Comparison of ENCODE assay signal across 8 cellular contexts in the genomic region with DNA sequence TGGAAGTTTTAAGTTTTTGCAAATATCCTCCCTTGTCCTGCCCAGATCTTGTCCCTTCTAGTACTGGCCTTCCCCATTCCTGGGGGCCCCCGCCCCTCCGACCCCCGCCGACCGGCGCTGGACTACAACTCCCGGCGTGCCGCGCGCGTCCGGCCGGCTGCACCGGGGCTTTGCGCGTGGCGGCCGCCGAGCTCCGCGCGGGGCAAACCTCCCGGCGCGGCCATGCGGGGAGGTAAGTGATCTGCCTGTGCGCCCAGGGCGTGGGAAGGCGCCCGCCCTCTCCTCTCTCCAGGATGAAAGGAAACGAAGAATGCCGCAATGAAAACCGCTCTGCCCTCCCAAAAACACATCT. TPM values are rescaled to one million over a fixed set of nuclear protein-coding genes. Genes with fewer than 3 reads are reported as not detected.
DNase-seq lines count a peak whose midpoint lies in the region; ATAC-seq and TF ChIP-seq lines count a peak whose summit lies in the region.

No MANE protein-coding gene starts in this region.

- no peak overlapping the region for H4K91ac ChIP-seq in neuronal stem cell (ENCODE audit: low read depth, low read length, poor library complexity)

- peak overlapping the region; percentile 35 for H2BK5ac ChIP-seq in neuronal stem cell (ENCODE audit: low read length)

- H3K27me3 Mint-ChIP-seq in activated naive CD4-positive, alpha-beta T cell treated with anti-CD3 and anti-CD28 coated beads, Interleukin-2, amount 10 ng/mL, durations not matched to agents 7 days and 5 days: peaks cover 15% of the 10 kb centered on the region

- H3K4me1 Mint-ChIP-seq in activated naive CD4-positive, alpha-beta T cell treated with anti-CD3 and anti-CD28 coated beads, Interleukin-2, amount 10 ng/mL, durations not matched to agents 7 days and 5 days: peaks cover 48% of the 10 kb centered on the region

- peak overlapping the region; percentile 85 for H3K9ac ChIP-seq in neuronal stem cell (ENCODE audit: low read depth, low read length, poor library complexity)

- no peak overlapping the region for H2BK12ac ChIP-seq in neuronal stem cell (ENCODE audit: low read length)

- no peak overlapping the region for H2AK5ac ChIP-seq in neuronal stem cell (ENCODE audit: low read depth, low read length)

- H3K4me3 ChIP-seq in neuronal stem cell (ENCODE audit: low read length in 2 of 2) (peak overlapping the region; percentile 90 to 99), uterus (peak overlapping the region; percentile 64 to 73)

- H3K27ac Mint-ChIP-seq in activated naive CD4-positive, alpha-beta T cell treated with anti-CD3 and anti-CD28 coated beads, Interleukin-2, amount 10 ng/mL, durations not matched to agents 7 days and 5 days: peak overlapping the region; percentile 50

- H2BK15ac ChIP-seq in neuronal stem cell (ENCODE audit: low read length): no peak overlapping the region

- H3K18ac ChIP-seq in neuronal stem cell (ENCODE audit: low read length): peak overlapping the region; percentile 48

- peak overlapping the region; percentile 100 for H2AFZ ChIP-seq in neuronal stem cell (ENCODE audit: low read length)

- H4K8ac ChIP-seq in neuronal stem cell (ENCODE audit: low read depth, low read length): no peak overlapping the region

- no CpG with 5 or more reads among the region's 34 CpGs for WGBS in neuronal stem cell (ENCODE audit: extremely low coverage in 2 of 2, insufficient read length in 2 of 2, insufficient replicate concordance in 1 of 2), 2 donors

- no peaks in the 10 kb centered on the region for H3K9me3 Mint-ChIP-seq in activated naive CD4-positive, alpha-beta T cell treated with anti-CD3 and anti-CD28 coated beads, Interleukin-2, amount 10 ng/mL, durations not matched to agents 7 days and 5 days

- no peak overlapping the region for H2BK120ac ChIP-seq in neuronal stem cell (ENCODE audit: low read depth, low read length)

- peaks cover 12 to 26% of the 10 kb centered on the region in 2 donors for H3K4me1 ChIP-seq in neuronal stem cell (ENCODE audit: control insufficient read depth in 2 of 2, insufficient read depth in 1 of 2, low read depth in 1 of 2, low read length in 2 of 2)
- no peaks in the 10 kb centered on the region for H3K4me1 ChIP-seq in uterus

- no peaks in the 10 kb centered on the region for H3K27me3 ChIP-seq in neuronal stem cell (ENCODE audit: control insufficient read depth in 3 of 3, insufficient read depth in 3 of 3, low read depth in 1 of 3, low read length in 3 of 3)
- no peaks in the 10 kb centered on the region for H3K27me3 ChIP-seq in uterus

- H3K36me3 ChIP-seq in neuronal stem cell (replicated peaks in 1 of 2; ENCODE audit: control insufficient read depth in 2 of 2, insufficient read depth in 2 of 2, low read length in 2 of 2) (no peaks in the 10 kb centered on the region), uterus (no peaks in the 10 kb centered on the region)

- CTCF ChIA-PET in RWPE1 (lab: Yijun Ruan, JAX): interaction anchor here (0.5 kb wide), 1 partner anchor 960 kb away, joined by 3 read pairs; no protein-coding TSS in a partner anchor
- CTCF ChIA-PET in activated naive CD4-positive, alpha-beta T cell treated with anti-CD3 and anti-CD28 coated beads, Interleukin-2, amount 10 ng/mL, durations not matched to agents 7 days and 5 days (lab: Charles Lee): interaction anchor here (0.8 kb wide), 1 partner anchor 135 kb away, joined by 3 read pairs; no protein-coding TSS in a partner anchor

- intact Hi-C loops in uterus (cut with DNase I; ENCODE audit: low total_unique reads): no loop called here

- no peak overlapping the region for H3K23ac ChIP-seq in neuronal stem cell (ENCODE audit: low read depth, low read length, poor library complexity)

- POLR2A ChIA-PET in RWPE1 (lab: Yijun Ruan, JAX; ENCODE audit: low non-redundant PET): no interaction called here

- H3K4me2 ChIP-seq in neuronal stem cell (ENCODE audit: insufficient read depth, low read length, poor library complexity, severe bottlenecking): peak overlapping the region; percentile 69

- H3K36me3 Mint-ChIP-seq in activated naive CD4-positive, alpha-beta T cell treated with anti-CD3 and anti-CD28 coated beads, Interleukin-2, amount 10 ng/mL, durations not matched to agents 7 days and 5 days: no peaks in the 10 kb centered on the region

- peak; percentile 43 for DNase-seq in COR-L47 (lab: John Stamatoyannopoulos, UW)
- DNase-seq in GM19238 (ENCODE audit: insufficient read length, low spot score): peak; percentile 39
- DNase-seq in RWPE1 (ENCODE audit: low spot score): peak; percentile 45
- DNase-seq in activated naive CD4-positive, alpha-beta T cell treated with anti-CD3 and anti-CD28 coated beads, Interleukin-2, amount 10 ng/mL, durations not matched to agents 7 days and 5 days: peak; percentile 63
- peak; percentile 76 for DNase-seq in germinal center (ENCODE audit: low spot score)
- DNase-seq in neuronal stem cell (ENCODE audit: low spot score): no peak
- peak; percentile 34 to 48 for DNase-seq in uterus

- H3K14ac ChIP-seq in neuronal stem cell (ENCODE audit: low read length): no peak overlapping the region

- H3K27ac ChIP-seq in RWPE1 (peak overlapping the region; percentile 72), neuronal stem cell (replicated peaks; ENCODE audit: low read length) (no peak overlapping the region), uterus (peak overlapping the region; percentile 82 to 90)

- H3K4me3 Mint-ChIP-seq in activated naive CD4-positive, alpha-beta T cell treated with anti-CD3 and anti-CD28 coated beads, Interleukin-2, amount 10 ng/mL, durations not matched to agents 7 days and 5 days: peak overlapping the region; percentile 78

- H3K9me3 ChIP-seq in neuronal stem cell (replicated peaks in 1 of 2; ENCODE audit: control insufficient read depth in 2 of 2, insufficient read depth in 1 of 2, low read depth in 1 of 2, low read length in 2 of 2) (peaks cover 0 to 7% of the 10 kb centered on the region in 2 donors), uterus (no peaks in the 10 kb centered on the region)

- TF ChIP-seq CTCF in RWPE1 (conservative IDR thresholded peaks at IDR 0.05; ENCODE audit: low read depth) (no peak), uterus (IDR thresholded peaks at IDR 0.05) (peak in 1 of 4 experiments; percentile 14)

- ATAC-seq in HG03342 (IDR thresholded peaks at IDR 0.05; ENCODE audit: unreplicated experiment): peak; percentile 62

- no peak overlapping the region for H3K4ac ChIP-seq in neuronal stem cell (ENCODE audit: low read length)

- peak; percentile 64 to 72 for TF ChIP-seq POLR2A in uterus (IDR thresholded peaks at IDR 0.05)

- no peaks in the 10 kb centered on the region for H3K79me1 ChIP-seq in neuronal stem cell (ENCODE audit: low read depth, low read length)

RNA-seq across cellular contexts. Expression of a gene that starts 3.2 kb away (rescaled TPM):
- 2.6 TPM for polyA plus RNA-seq in neuronal stem cell (2013, experiment 1 of 2)
- polyA plus RNA-seq in neuronal stem cell (2013, experiment 2 of 2): 2.7 TPM
- 1 to 10 TPM in 2 of 4 donors, under 1 TPM in 1, not detected in 1; 0.77 to 5.7 (median 1.8) TPM for total RNA-seq in uterus
